ENCODE assay signal across 15 cellular contexts in the genomic region with DNA sequence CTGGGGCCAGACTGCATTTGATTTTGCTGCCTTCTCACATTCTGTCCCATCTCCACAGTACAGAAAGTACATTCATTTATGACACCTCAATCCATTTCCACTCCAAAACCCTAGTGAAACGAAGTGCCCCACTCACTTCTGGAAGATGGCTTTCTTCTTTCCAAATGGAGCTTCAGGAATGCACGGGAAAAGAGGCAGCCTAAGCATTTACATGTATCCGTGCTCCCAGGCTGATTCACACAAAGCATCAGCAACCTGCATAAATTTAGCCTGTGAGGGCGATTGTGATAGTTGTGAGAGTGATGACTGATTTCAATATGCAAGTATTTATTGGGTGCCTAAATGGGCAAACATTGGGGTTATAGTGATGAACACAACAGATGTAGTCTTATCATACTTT.
DNase-seq lines count a peak whose midpoint lies in the region; TF ChIP-seq lines count a peak whose summit lies in the region.
"Had no signal": no experiment of that assay in that cellular context is flagged by ENCODE, and none has a peak within 500 bp of the region (broad histone marks: within the 10 kb centered on the region; RNA-seq: fewer than 3 reads in every experiment).

No MANE protein-coding gene starts in this region.

- H3K9ac ChIP-seq in iPS-18a (ENCODE audit: low read length), result no peak overlapping the region
- H3K9ac ChIP-seq in neural cell (ENCODE audit: low read length), result peak overlapping the region; percentile 17
- H3K9ac ChIP-seq: BLaER1 had no signal

- TF ChIP-seq RAD21 in neural cell (conservative IDR thresholded peaks at IDR 0.05), result no peak

- no peak for TF ChIP-seq CTCF in neural cell (IDR thresholded peaks at IDR 0.05; ENCODE audit: poor library complexity, severe bottlenecking)
- TF ChIP-seq CTCF in PC-9 (conservative IDR thresholded peaks at IDR 0.05), result no peak

- H3K79me2 ChIP-seq in neural cell (replicated peaks; ENCODE audit: insufficient read depth, low read length) (no peaks in the 10 kb centered on the region), PC-9 (ENCODE audit: low read depth) (no peaks in the 10 kb centered on the region)

- no peak overlapping the region for H2AFZ ChIP-seq in neural cell (ENCODE audit: low read depth, low read length)
- H2AFZ ChIP-seq in PC-9, result no peak overlapping the region

- H3K4me2 ChIP-seq in neural cell (ENCODE audit: low read length), result peak overlapping the region; percentile 17
- H3K4me2 ChIP-seq in PC-9, result no peak overlapping the region
- H3K4me2 ChIP-seq: A549, BLaER1 had no signal

- H3K4me3 ChIP-seq in iPS-18a (ENCODE audit: low read length), result peak overlapping the region; percentile 6
- peak overlapping the region; percentile 36 for H3K4me3 ChIP-seq in neural cell (ENCODE audit: low read length)
- H3K4me3 ChIP-seq in PC-9, result no peak overlapping the region
- H3K4me3 ChIP-seq: A549, BLaER1 had no signal

- CTCF ChIA-PET in PC-9 (lab: Charles Lee), result no interaction called here

- no peak for TF ChIP-seq EP300 in neural cell (conservative IDR thresholded peaks at IDR 0.05; ENCODE audit: poor library complexity, severe bottlenecking)

- peak; percentile 28 for DNase-seq in Ammon's horn (ENCODE audit: low spot score)
- peak; percentile 9 for DNase-seq in astrocyte of the hippocampus (ENCODE audit: low read depth, low spot score)
- no peak for DNase-seq in effector CD4-positive, alpha-beta T cell
- DNase-seq in PC-9, result no peak
- no peak for DNase-seq in mesenteric fat pad (ENCODE audit: low spot score)
- DNase-seq: AML-193; CD4-positive, alpha-beta memory T cell; DMS79 treated with DMSO at 0.1 percent for 48 hours; GF-D8; HCEC 1CT had no signal

- H3K27me3 ChIP-seq in iPS-18a (ENCODE audit: control insufficient read depth, insufficient read depth, low read length), result no peaks in the 10 kb centered on the region
- no peaks in the 10 kb centered on the region for H3K27me3 ChIP-seq in neural cell (ENCODE audit: insufficient read depth, low read depth, low read length)
- no peaks in the 10 kb centered on the region for H3K27me3 ChIP-seq in PC-9 (ENCODE audit: insufficient read depth, low read depth)
- H3K27me3 ChIP-seq: BLaER1 had no signal

- H3K9me2 ChIP-seq in neural cell (ENCODE audit: insufficient read depth, low read length) (no peaks in the 10 kb centered on the region), PC-9 (ENCODE audit: insufficient read depth) (no peaks in the 10 kb centered on the region)

- no peaks in the 10 kb centered on the region for H4K20me1 ChIP-seq in neural cell (ENCODE audit: insufficient read depth)
- H4K20me1 ChIP-seq in PC-9 (ENCODE audit: insufficient read depth), result no peaks in the 10 kb centered on the region
- H4K20me1 ChIP-seq: BLaER1 had no signal

- H3K9me3 ChIP-seq in iPS-18a (ENCODE audit: control insufficient read depth, low read depth, low read length), result no peaks in the 10 kb centered on the region
- H3K9me3 ChIP-seq in neural cell (ENCODE audit: low read length), result no peaks in the 10 kb centered on the region
- H3K9me3 ChIP-seq in PC-9 (ENCODE audit: insufficient read depth, low read depth), result no peaks in the 10 kb centered on the region
- H3K9me3 ChIP-seq: A549, BLaER1 had no signal

- POLR2A ChIA-PET in PC-9 (lab: Charles Lee; ENCODE audit: unreplicated experiment), result no interaction called here

- no peaks in the 10 kb centered on the region for H3K36me3 ChIP-seq in iPS-18a (ENCODE audit: control insufficient read depth, low read depth, low read length)
- no peaks in the 10 kb centered on the region for H3K36me3 ChIP-seq in neural cell (ENCODE audit: insufficient read depth, low read length)
- no peaks in the 10 kb centered on the region for H3K36me3 ChIP-seq in PC-9 (ENCODE audit: low read depth)
- H3K36me3 ChIP-seq: BLaER1 had no signal

- intact Hi-C loops in PC-9 (cut with micrococcal nuclease; ENCODE audit: unreplicated experiment), result no loop called here

- H3K4me1 ChIP-seq in iPS-18a (ENCODE audit: control insufficient read depth, low read depth, low read length) (peaks cover 25% of the 10 kb centered on the region), PC-9 (replicated peaks; ENCODE audit: insufficient read depth) (no peaks in the 10 kb centered on the region)
- H3K4me1 ChIP-seq: A549, BLaER1 had no signal

- no TSS peak for BruUV-seq in PC-9 (replicated peaks; lab: Mats Ljungman, UMichigan)

- H3K27ac ChIP-seq in iPS-18a (ENCODE audit: low read length), result no peak overlapping the region
- peak overlapping the region; percentile 37 for H3K27ac ChIP-seq in neural cell (ENCODE audit: low read length)
- H3K27ac ChIP-seq in PC-9, result no peak overlapping the region
- H3K27ac ChIP-seq: 22Rv1, A549, BLaER1 had no signal

- H3F3A ChIP-seq in neural cell (ENCODE audit: insufficient read depth, low read length, poor library complexity, severe bottlenecking) (no peaks in the 10 kb centered on the region), PC-9 (ENCODE audit: insufficient read depth, low read depth) (no peaks in the 10 kb centered on the region)

TF ChIP-seq in neural cell, 6 proteins besides CTCF, POLR2A, EP300 and RAD21:
- TF ChIP-seq POLR2AphosphoS5 (IDR thresholded peaks at IDR 0.05), result peak; percentile 18
- no peak for TF ChIP-seq EZH2 (IDR thresholded peaks at IDR 0.05; ENCODE audit: borderline replicate concordance, insufficient read depth, low read length, poor library complexity, severe bottlenecking)
- TF ChIP-seq, protein P1, sequence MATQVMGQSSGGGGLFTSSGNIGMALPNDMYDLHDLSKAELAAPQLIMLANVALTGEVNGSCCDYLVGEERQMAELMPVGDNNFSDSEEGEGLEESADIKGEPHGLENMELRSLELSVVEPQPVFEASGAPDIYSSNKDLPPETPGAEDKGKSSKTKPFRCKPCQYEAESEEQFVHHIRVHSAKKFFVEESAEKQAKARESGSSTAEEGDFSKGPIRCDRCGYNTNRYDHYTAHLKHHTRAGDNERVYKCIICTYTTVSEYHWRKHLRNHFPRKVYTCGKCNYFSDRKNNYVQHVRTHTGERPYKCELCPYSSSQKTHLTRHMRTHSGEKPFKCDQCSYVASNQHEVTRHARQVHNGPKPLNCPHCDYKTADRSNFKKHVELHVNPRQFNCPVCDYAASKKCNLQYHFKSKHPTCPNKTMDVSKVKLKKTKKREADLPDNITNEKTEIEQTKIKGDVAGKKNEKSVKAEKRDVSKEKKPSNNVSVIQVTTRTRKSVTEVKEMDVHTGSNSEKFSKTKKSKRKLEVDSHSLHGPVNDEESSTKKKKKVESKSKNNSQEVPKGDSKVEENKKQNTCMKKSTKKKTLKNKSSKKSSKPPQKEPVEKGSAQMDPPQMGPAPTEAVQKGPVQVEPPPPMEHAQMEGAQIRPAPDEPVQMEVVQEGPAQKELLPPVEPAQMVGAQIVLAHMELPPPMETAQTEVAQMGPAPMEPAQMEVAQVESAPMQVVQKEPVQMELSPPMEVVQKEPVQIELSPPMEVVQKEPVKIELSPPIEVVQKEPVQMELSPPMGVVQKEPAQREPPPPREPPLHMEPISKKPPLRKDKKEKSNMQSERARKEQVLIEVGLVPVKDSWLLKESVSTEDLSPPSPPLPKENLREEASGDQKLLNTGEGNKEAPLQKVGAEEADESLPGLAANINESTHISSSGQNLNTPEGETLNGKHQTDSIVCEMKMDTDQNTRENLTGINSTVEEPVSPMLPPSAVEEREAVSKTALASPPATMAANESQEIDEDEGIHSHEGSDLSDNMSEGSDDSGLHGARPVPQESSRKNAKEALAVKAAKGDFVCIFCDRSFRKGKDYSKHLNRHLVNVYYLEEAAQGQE (IDR thresholded peaks at IDR 0.05; ENCODE audit: borderline replicate concordance), result peak; percentile 74
- no peak for TF ChIP-seq SMC3 (conservative IDR thresholded peaks at IDR 0.05; ENCODE audit: poor library complexity)
- no peak for TF ChIP-seq MXI1 (conservative IDR thresholded peaks at IDR 0.05; ENCODE audit: poor library complexity, severe bottlenecking)
- no peak for TF ChIP-seq TAF1 (IDR thresholded peaks at IDR 0.05; ENCODE audit: low read depth)

Comparison
In these comparisons a context has a peak if more than half of its experiments do, and no peak if none do; other contexts are left out.
1. DNase-seq: peak in Ammon's horn (single experiment) and astrocyte of the hippocampus (single experiment); none in effector CD4-positive, alpha-beta T cell (single experiment), PC-9 (0 of 2) and mesenteric fat pad (single experiment).